7 cellular contexts compared by ENCODE assay signal in genomic region chr13:18273785-18274502, GRCh38.
DNase-seq lines count a peak whose midpoint lies in the region; ATAC-seq and TF ChIP-seq lines count a peak whose summit lies in the region.
"Not testable (repeated sequence)": the region's sequence is repeated elsewhere in the genome, so short reads cannot be mapped to it uniquely, and the experiment has no call there.

No MANE protein-coding gene starts in this region.

- not testable (repeated sequence) for H3K4me1 Mint-ChIP-seq in activated CD8-positive, alpha-beta T cell treated with anti-CD3 and anti-CD28 coated beads for 36 hours (ENCODE audit: low read depth)

- not testable (repeated sequence) for H3K9me3 Mint-ChIP-seq in activated CD8-positive, alpha-beta T cell treated with anti-CD3 and anti-CD28 coated beads for 36 hours

- H3K27ac ChIP-seq in right lobe of liver, upper lobe of right lung: not testable (repeated sequence)

- POLR2A ChIA-PET in activated CD8-positive, alpha-beta T cell treated with anti-CD3 and anti-CD28 coated beads for 36 hours (lab: Charles Lee) = not testable (repeated sequence)

- H3K27me3 Mint-ChIP-seq in activated CD8-positive, alpha-beta T cell treated with anti-CD3 and anti-CD28 coated beads for 36 hours = not testable (repeated sequence)

- not testable (repeated sequence) for H3K27me3 ChIP-seq in right lobe of liver, upper lobe of right lung

- TF ChIP-seq POLR2A in right lobe of liver (IDR thresholded peaks at IDR 0.05) = not testable (repeated sequence)

- H3K36me3 ChIP-seq in right lobe of liver, upper lobe of right lung: not testable (repeated sequence)

- H3K4me3 ChIP-seq in right lobe of liver, upper lobe of right lung: not testable (repeated sequence)

- not testable (repeated sequence) for H3K27ac Mint-ChIP-seq in activated CD8-positive, alpha-beta T cell treated with anti-CD3 and anti-CD28 coated beads for 36 hours

- DNase-seq in RPMI7951 (ENCODE audit: low read depth) = peak; percentile 20
- not testable (repeated sequence) for DNase-seq in activated CD8-positive, alpha-beta T cell treated with anti-CD3 and anti-CD28 coated beads for 36 hours; right lobe of liver; upper lobe of right lung
- peak; percentile 6 for DNase-seq in glomerular visceral epithelial cell (ENCODE audit: extremely low spot score)
- peak; percentile 0 for DNase-seq in renal cortical epithelial cell (ENCODE audit: low read depth)

- not testable (repeated sequence) for H3K4me1 ChIP-seq in right lobe of liver, upper lobe of right lung

- H3K9me3 ChIP-seq in right lobe of liver, upper lobe of right lung: not testable (repeated sequence)

- not testable (repeated sequence) for TF ChIP-seq CTCF in activated CD8-positive, alpha-beta T cell treated with anti-CD3 and anti-CD28 coated beads for 36 hours (IDR thresholded peaks at IDR 0.05); right lobe of liver (IDR thresholded peaks at IDR 0.05); upper lobe of right lung (IDR thresholded peaks at IDR 0.05)

- CTCF ChIA-PET in activated CD8-positive, alpha-beta T cell treated with anti-CD3 and anti-CD28 coated beads for 36 hours (lab: Charles Lee) = not testable (repeated sequence)

- 48% methylated on average over 5 of the region's 14 CpGs for WGBS in right lobe of liver (ENCODE audit: insufficient coverage, low coverage, low lambda C conversion rate, missing lambda C conversion rate)

- ATAC-seq in HG02678 (IDR thresholded peaks at IDR 0.05; ENCODE audit: unreplicated experiment) (peak; percentile 64), right lobe of liver (peak in 3 of 4 donors; percentile 11 to 37 (median 30)), upper lobe of right lung (peak; percentile 11)
- peak; percentile 24 for ATAC-seq in activated CD8-positive, alpha-beta T cell treated with anti-CD3 and anti-CD28 coated beads for 36 hours

- H3K36me3 Mint-ChIP-seq in activated CD8-positive, alpha-beta T cell treated with anti-CD3 and anti-CD28 coated beads for 36 hours (ENCODE audit: low read depth) = not testable (repeated sequence)

- intact Hi-C loops in activated CD8-positive, alpha-beta T cell treated with anti-CD3 and anti-CD28 coated beads for 36 hours (cut with micrococcal nuclease); right lobe of liver (cut with DNase I); upper lobe of right lung (cut with DNase I): not testable (repeated sequence)

- not testable (repeated sequence) for H3K4me3 Mint-ChIP-seq in activated CD8-positive, alpha-beta T cell treated with anti-CD3 and anti-CD28 coated beads for 36 hours

Comparison
In these comparisons a context has a peak if more than half of its experiments do, and no peak if none do; other contexts are left out.
1. ATAC-seq: peak in every context shown above with its lines; median percentile 64 in HG02678; 30 in right lobe of liver; 24 in activated CD8-positive, alpha-beta T cell treated with anti-CD3 and anti-CD28 coated beads for 36 hours; 11 in upper lobe of right lung.